12 cellular contexts compared by ENCODE assay signal in the genomic region with DNA sequence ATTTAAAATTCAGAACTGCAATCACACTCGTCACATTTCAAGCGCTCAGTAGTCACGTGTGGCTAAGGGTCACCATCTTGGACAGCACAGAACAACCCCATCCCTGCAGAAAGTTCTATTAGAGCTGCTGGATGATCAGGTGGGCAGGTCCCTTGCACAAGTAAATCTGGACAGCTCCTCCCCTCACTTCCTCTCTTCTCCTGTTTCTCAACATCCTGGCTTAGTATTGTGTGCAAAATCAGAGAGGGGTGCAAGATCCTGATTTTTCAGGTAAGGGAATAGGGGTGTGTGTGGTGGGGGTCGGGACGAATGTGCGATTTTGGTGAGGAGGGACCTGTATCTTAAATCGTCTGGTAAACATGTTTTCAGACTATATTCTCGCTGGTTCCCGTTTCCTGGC. TPM values are rescaled to one million over a fixed set of nuclear protein-coding genes. Genes with fewer than 3 reads are reported as not detected.
DNase-seq lines count a peak whose midpoint lies in the region; ATAC-seq and TF ChIP-seq lines count a peak whose summit lies in the region.
"Had no signal": no experiment of that assay in that cellular context is flagged by ENCODE, and none has a peak within 500 bp of the region (broad histone marks: within the 10 kb centered on the region; RNA-seq: fewer than 3 reads in every experiment).

A gene (plus strand): TSS at position 223 of the 400 bp plus-strand sequence. CDS start 2,512 bp downstream, outside the sequence.

- no peaks in the 10 kb centered on the region for H3K9me3 Mint-ChIP-seq in IgD-negative memory B cell
- no peaks in the 10 kb centered on the region for H3K9me3 Mint-ChIP-seq in activated naive CD8-positive, alpha-beta T cell (ENCODE audit: low read depth)

- TF ChIP-seq POLR2A in spleen (IDR thresholded peaks at IDR 0.05) = peak in 1 of 3 donors; percentile 26

- H3K4me1 Mint-ChIP-seq in IgD-negative memory B cell = peaks cover 6 to 10% (median 9%) of the 10 kb centered on the region in 3 donors
- peaks cover 88% of the 10 kb centered on the region for H3K4me1 Mint-ChIP-seq in activated naive CD8-positive, alpha-beta T cell (ENCODE audit: low read depth)

- H3K27ac ChIP-seq in iPS-20b (ENCODE audit: low read length) (no peak within 1 kb of the TSS), spleen (peak within 1 kb of the TSS; percentile 73 to 93 (median 88))
- H3K27ac ChIP-seq: cardiac muscle cell had no signal

- peaks cover 2% of the 10 kb centered on the region for H3K36me3 Mint-ChIP-seq in IgD-negative memory B cell
- H3K36me3 Mint-ChIP-seq in activated naive CD8-positive, alpha-beta T cell = peaks cover 28% of the 10 kb centered on the region

- H3K36me3 ChIP-seq in iPS-20b (ENCODE audit: insufficient read depth, low read depth, low read length) (no peaks in the 10 kb centered on the region), spleen (peaks cover 3 to 26% (median 25%) of the 10 kb centered on the region in 6 donors)
- H3K36me3 ChIP-seq: cardiac muscle cell had no signal

- H3K4me1 ChIP-seq in iPS-20b (ENCODE audit: insufficient read depth, low read length) (peaks cover 22% of the 10 kb centered on the region), spleen (peaks cover 10 to 73% (median 28%) of the 10 kb centered on the region in 6 donors)

- no peaks in the 10 kb centered on the region for H3K9me3 ChIP-seq in iPS-20b (ENCODE audit: insufficient read depth, low read depth, low read length)
- peaks cover 0 to 28% (median 11%) of the 10 kb centered on the region in 8 donors for H3K9me3 ChIP-seq in spleen

- H3K4me3 ChIP-seq in iPS-20b (ENCODE audit: low read length) (peak within 1 kb of the TSS; percentile 5; the same call in 1 of the 2 replicates), spleen (peak within 1 kb of the TSS; percentile 45 to 76 (median 60))
- H3K4me3 ChIP-seq: cardiac muscle cell had no signal

- DNase-seq in spleen (peak; percentile 62), NCI-H2029 (lab: John Stamatoyannopoulos, UW) (no peak), GM19240 (ENCODE audit: insufficient read length, low spot score) (no peak), NCI-H1092 (lab: John Stamatoyannopoulos, UW) (no peak)
- DNase-seq: GOT3, kidney glomerular epithelial cell, NCI-H524 had no signal

- TF ChIP-seq CTCF in spleen (IDR thresholded peaks at IDR 0.05 in 8 of 11, conservative IDR thresholded peaks at IDR 0.05 in 3 of 11) = no peak

- peak within 1 kb of the TSS in 2 of 3 donors; percentile 64 to 90 for H3K27ac Mint-ChIP-seq in IgD-negative memory B cell
- peak within 1 kb of the TSS; percentile 100 for H3K27ac Mint-ChIP-seq in activated naive CD8-positive, alpha-beta T cell

- H3K27me3 ChIP-seq in iPS-20b (ENCODE audit: insufficient read depth, low read length) (no peaks in the 10 kb centered on the region), spleen (replicated peaks in 1 of 7) (no peaks in the 10 kb centered on the region)
- H3K27me3 ChIP-seq: cardiac muscle cell had no signal

- H3K4me3 Mint-ChIP-seq in IgD-negative memory B cell = peak within 1 kb of the TSS; percentile 31 to 92 (median 66)
- peak within 1 kb of the TSS; percentile 92 for H3K4me3 Mint-ChIP-seq in activated naive CD8-positive, alpha-beta T cell

- intact Hi-C loops in spleen (cut with DNase I; ENCODE audit: low total_unique reads) = no loop called here

- H3K9ac ChIP-seq in iPS-20b (ENCODE audit: low read depth, low read length) = no peak within 1 kb of the TSS

- H3K27me3 Mint-ChIP-seq in IgD-negative memory B cell = peaks cover 11% of the 10 kb centered on the region
- no peaks in the 10 kb centered on the region for H3K27me3 Mint-ChIP-seq in activated naive CD8-positive, alpha-beta T cell

- no peak for ATAC-seq in HG03432 (IDR thresholded peaks at IDR 0.05; ENCODE audit: unreplicated experiment)

- 20 to 43% (median 36%) methylated on average over 9 of the region's 9 CpGs for WGBS in spleen, 5 donors

RNA-seq across cellular contexts. Expression of the gene that starts here (rescaled TPM):
- polyA plus RNA-seq in IgD-negative memory B cell (16.2 TPM), spleen (10 to 100 TPM; 35.9 to 86.8 (median 60.4) TPM)
- 100 to 1,000 TPM; 112 to 214 (median 172) TPM for total RNA-seq in spleen
- polyA plus RNA-seq: cardiac muscle cell had no signal
